In genomic region chr4:47032405-47033106, GRCh38 we compare ENCODE assay signal across 8 cellular contexts. TPM values are rescaled to one million over a fixed set of nuclear protein-coding genes. Genes with fewer than 3 reads are reported as not detected.
DNase-seq lines count a peak whose midpoint lies in the region; ATAC-seq and TF ChIP-seq lines count a peak whose summit lies in the region.

No MANE protein-coding gene starts in this region.

- H3K27me3 ChIP-seq in MM.1S (replicated peaks; ENCODE audit: insufficient read depth, low read length) (no peaks in the 10 kb centered on the region), right lobe of liver (peaks cover 0 to 4% of the 10 kb centered on the region in 2 donors)

- H3K79me2 ChIP-seq in MM.1S (ENCODE audit: low read length) = no peaks in the 10 kb centered on the region

- intact Hi-C loops in right lobe of liver (cut with DNase I) = loop anchor here in 1 of 2 donors (10.0 kb wide), 1 partner anchor 188 kb away; no protein-coding TSS in a partner anchor

- no peaks in the 10 kb centered on the region for H3K9me2 ChIP-seq in MM.1S (replicated peaks; ENCODE audit: insufficient read depth, low read length)

- H4K20me1 ChIP-seq in MM.1S (ENCODE audit: insufficient read depth, low read length) = no peaks in the 10 kb centered on the region

- H3K4me1 ChIP-seq in MM.1S (ENCODE audit: low read length) (0 out of 2 replicates have a peak, but pooled peaks cover 4% of the 10 kb centered on the region), right lobe of liver (peaks cover 0 to 14% (median 1%) of the 10 kb centered on the region in 4 donors)

- peak overlapping the region; percentile 96 for H2AFZ ChIP-seq in MM.1S (ENCODE audit: low read length)

- H3K4me1 Mint-ChIP-seq in HFFc6 (ENCODE audit: low read depth) = no peaks in the 10 kb centered on the region

- TF ChIP-seq POLR2A in right lobe of liver (IDR thresholded peaks at IDR 0.05) = no peak

- TF ChIP-seq CTCF in HFFc6 (IDR thresholded peaks at IDR 0.05) (peak; percentile 53), MM.1S (IDR thresholded peaks at IDR 0.05; ENCODE audit: low read length) (peak; percentile 90), WI38 (IDR thresholded peaks at IDR 0.05; ENCODE audit: low read depth, low read length) (peak; percentile 72), right lobe of liver (IDR thresholded peaks at IDR 0.05) (peak; percentile 65 to 75 (median 73))

- H3K36me3 ChIP-seq in MM.1S (replicated peaks; ENCODE audit: insufficient read depth, low read length) (no peaks in the 10 kb centered on the region), right lobe of liver (no peaks in the 10 kb centered on the region)

- ATAC-seq in right lobe of liver = peak; percentile 93 to 97 (median 96)

- H3F3A ChIP-seq in MM.1S (ENCODE audit: insufficient read depth, low read length) = no peaks in the 10 kb centered on the region

- H3K4me3 Mint-ChIP-seq in HFFc6 = no peak overlapping the region; the same call in 1 of the 2 replicates

- 7% methylated on average over 11 of the region's 47 CpGs for WGBS in right lobe of liver (ENCODE audit: insufficient coverage, low coverage, low lambda C conversion rate, missing lambda C conversion rate)

- H3K4me3 ChIP-seq in MM.1S (ENCODE audit: low read length) (peak overlapping the region; percentile 85), WI38 (ENCODE audit: low read depth, low read length) (peak overlapping the region; percentile 68), right lobe of liver (peak overlapping the region; percentile 30 to 48 (median 38))

- no peaks in the 10 kb centered on the region for H3K9me3 ChIP-seq in MM.1S (replicated peaks; ENCODE audit: insufficient read depth, low read length)
- no peaks in the 10 kb centered on the region for H3K9me3 ChIP-seq in right lobe of liver

- H3K27me3 Mint-ChIP-seq in HFFc6 (ENCODE audit: insufficient read depth) = peaks cover 7% of the 10 kb centered on the region

- H3K27ac Mint-ChIP-seq in HFFc6 = no peak overlapping the region

- peak overlapping the region; percentile 37; the same call in 1 of the 2 replicates for H3K9ac ChIP-seq in MM.1S (ENCODE audit: low read length)

- H3K27ac ChIP-seq in MM.1S (ENCODE audit: low read length) (no peak overlapping the region), right lobe of liver (no peak overlapping the region)

- no peaks in the 10 kb centered on the region for H3K36me3 Mint-ChIP-seq in HFFc6 (ENCODE audit: low read depth)

- DNase-seq in NCI-H345 (lab: John Stamatoyannopoulos, UW) = peak; percentile 2
- DNase-seq in NCI-H345 treated with DMSO at 0.1 percent for 48 hours (lab: John Stamatoyannopoulos, UW; ENCODE audit: unreplicated experiment) = no peak
- no peak for DNase-seq in HFFc6
- DNase-seq in MM.1S = peak; percentile 72
- peak; percentile 88 for DNase-seq in ecto neural progenitor cell (ENCODE audit: low spot score)
- DNase-seq in right lobe of liver = peak; percentile 56 to 62 (median 62)
- DNase-seq in stimulated activated CD8-positive, alpha-beta memory T cell treated with anti-CD3 and anti-CD28 coated beads, Interleukin-4, amount 100 ng/mL, for 24 hours (ENCODE audit: low read depth) = peak; percentile 45

- no peaks in the 10 kb centered on the region for H3K9me3 Mint-ChIP-seq in HFFc6

- H3K4me2 ChIP-seq in MM.1S (ENCODE audit: low read depth, low read length) = peak overlapping the region; percentile 92

RNA-seq across cellular contexts. Expression of gene GABRB1, which starts 1.2 kb away (rescaled TPM):
- not detected for total RNA-seq in HFFc6 (2021; fragmentation: NEBNext Ultra II Directional; extraction: Animal tissue kit (Norgen Biotek cat#: 25700))
- total RNA-seq in right lobe of liver = under 1 TPM in 1 of 6 experiments, not detected in 5; 0.43 TPM

RNA-seq across cellular contexts. Expression of gene GABRA4, which starts 39.2 kb away (rescaled TPM):
- total RNA-seq in HFFc6 (2021; fragmentation: NEBNext Ultra II Directional; extraction: Animal tissue kit (Norgen Biotek cat#: 25700)) = not detected
- under 1 TPM in 1 of 6 experiments, not detected in 5; 0.12 TPM for total RNA-seq in right lobe of liver

Comparison
In these comparisons a context has a peak if more than half of its experiments do, and no peak if none do; other contexts are left out.
1. DNase-seq: peak in NCI-H345 (single experiment), MM.1S (single experiment), ecto neural progenitor cell (single experiment), right lobe of liver (3 of 3) and stimulated activated CD8-positive, alpha-beta memory T cell treated with anti-CD3 and anti-CD28 coated beads, Interleukin-4, amount 100 ng/mL, for 24 hours (single experiment); none in NCI-H345 treated with DMSO at 0.1 percent for 48 hours (single experiment) and HFFc6 (single experiment).
2. Peak in every context shown above with its lines, with median percentiles within 50 percentile points of each other: CTCF ChIP-seq and H3K4me3 ChIP-seq.